ENCODE assay signal across 9 cellular contexts in genomic region chr11:107689317-107690202, GRCh38. TPM values are rescaled to one million over a fixed set of nuclear protein-coding genes. Genes with fewer than 3 reads are reported as not detected.
DNase-seq lines count a peak whose midpoint lies in the region; ATAC-seq and TF ChIP-seq lines count a peak whose summit lies in the region.
"Had no signal": no experiment of that assay in that cellular context is flagged by ENCODE, and none has a peak within 500 bp of the region (broad histone marks: within the 10 kb centered on the region; RNA-seq: fewer than 3 reads in every experiment).

No MANE protein-coding gene starts in this region.

- H3K4me3 ChIP-seq in neural progenitor cell = no peak overlapping the region
- peak overlapping the region; percentile 15 for H3K4me3 ChIP-seq in thoracic aorta

- H3K27ac ChIP-seq in neural progenitor cell = no peak overlapping the region
- no peak overlapping the region for H3K27ac ChIP-seq in thoracic aorta

- H4K20me1 ChIP-seq in neural progenitor cell (ENCODE audit: low read depth) = no peaks in the 10 kb centered on the region

- TF ChIP-seq CTCF in neural progenitor cell (IDR thresholded peaks at IDR 0.05) (peak; percentile 81), thoracic aorta (IDR thresholded peaks at IDR 0.05) (peak; percentile 50)

- no peak overlapping the region for H3K4me2 ChIP-seq in neural progenitor cell

- H3K9me3 ChIP-seq in neural progenitor cell (ENCODE audit: low read depth) (no peaks in the 10 kb centered on the region), thoracic aorta (no peaks in the 10 kb centered on the region)

- ATAC-seq in GM19035 (IDR thresholded peaks at IDR 0.05; ENCODE audit: unreplicated experiment) (peak; percentile 81), thoracic aorta (ENCODE audit: insufficient number of reproducible peaks, low FRiP score, low read depth) (peak; percentile 51)

- H3K9ac ChIP-seq in neural progenitor cell = no peak overlapping the region

- H3K36me3 ChIP-seq in neural progenitor cell (no peaks in the 10 kb centered on the region), thoracic aorta (no peaks in the 10 kb centered on the region)

- H3K4me1 Mint-ChIP-seq in neural progenitor cell = no peaks in the 10 kb centered on the region

- no peaks in the 10 kb centered on the region for H3K79me2 ChIP-seq in neural progenitor cell (ENCODE audit: low read depth)

- H2AFZ ChIP-seq in neural progenitor cell (replicated peaks) = no peak overlapping the region

- peak; percentile 77 for DNase-seq in AG20443 (ENCODE audit: low spot score)
- peak; percentile 17 for DNase-seq in HuH-7.5 (ENCODE audit: low spot score)
- DNase-seq in OCI-M1 (lab: John Stamatoyannopoulos, UW) = peak; percentile 60
- DNase-seq in activated T-cell treated with anti-CD3 and anti-CD28 coated beads for 48 hours (ENCODE audit: low read depth) = peak; percentile 23
- peak; percentile 47 for DNase-seq in fibroblast of gingiva (ENCODE audit: low read depth)
- DNase-seq in neural progenitor cell (ENCODE audit: low spot score) = peak; percentile 84
- DNase-seq in thoracic aorta (ENCODE audit: low spot score) = peak; percentile 47

- H3K4me1 ChIP-seq in neural progenitor cell (no peaks in the 10 kb centered on the region), thoracic aorta (ENCODE audit: control insufficient read depth in 1 of 2, low read depth in 2 of 2) (peaks cover 0 to 18% of the 10 kb centered on the region in 2 donors)

- no peak overlapping the region for H3K4me3 Mint-ChIP-seq in neural progenitor cell

- H3K9me3 Mint-ChIP-seq in neural progenitor cell = peaks cover 3% of the 10 kb centered on the region

- no peak overlapping the region for H3K27ac Mint-ChIP-seq in neural progenitor cell

- H3F3A ChIP-seq in neural progenitor cell (ENCODE audit: low read depth) = no peaks in the 10 kb centered on the region

- H3K27me3 ChIP-seq in neural progenitor cell = no peaks in the 10 kb centered on the region
- no peaks in the 10 kb centered on the region for H3K27me3 ChIP-seq in thoracic aorta (replicated peaks; ENCODE audit: insufficient read depth)

- H3K27me3 Mint-ChIP-seq in neural progenitor cell (ENCODE audit: insufficient read depth, low read depth) = no peaks in the 10 kb centered on the region

- H3K36me3 Mint-ChIP-seq in neural progenitor cell = no peaks in the 10 kb centered on the region

RNA-seq across cellular contexts. Expression of gene SLN, which starts 22.3 kb away (rescaled TPM):
- total RNA-seq in neural progenitor cell (ENCODE audit: low replicate concordance) (not detected in 2 replicates), thoracic aorta (1 to 10 TPM in 1 of 2 donors, not detected in 1; 1.2 TPM)
- total RNA-seq: subcutaneous adipose tissue had no signal

Comparison
In these comparisons a context has a peak if more than half of its experiments do, and no peak if none do; other contexts are left out.
1. DNase-seq: peak in every context shown above with its lines; median percentile 84 in neural progenitor cell; 77 in AG20443; 60 in OCI-M1; 47 in fibroblast of gingiva; 47 in thoracic aorta; 23 in activated T-cell treated with anti-CD3 and anti-CD28 coated beads for 48 hours; 17 in HuH-7.5.